Comparison of ENCODE assay signal across 8 cellular contexts in the genomic region with DNA sequence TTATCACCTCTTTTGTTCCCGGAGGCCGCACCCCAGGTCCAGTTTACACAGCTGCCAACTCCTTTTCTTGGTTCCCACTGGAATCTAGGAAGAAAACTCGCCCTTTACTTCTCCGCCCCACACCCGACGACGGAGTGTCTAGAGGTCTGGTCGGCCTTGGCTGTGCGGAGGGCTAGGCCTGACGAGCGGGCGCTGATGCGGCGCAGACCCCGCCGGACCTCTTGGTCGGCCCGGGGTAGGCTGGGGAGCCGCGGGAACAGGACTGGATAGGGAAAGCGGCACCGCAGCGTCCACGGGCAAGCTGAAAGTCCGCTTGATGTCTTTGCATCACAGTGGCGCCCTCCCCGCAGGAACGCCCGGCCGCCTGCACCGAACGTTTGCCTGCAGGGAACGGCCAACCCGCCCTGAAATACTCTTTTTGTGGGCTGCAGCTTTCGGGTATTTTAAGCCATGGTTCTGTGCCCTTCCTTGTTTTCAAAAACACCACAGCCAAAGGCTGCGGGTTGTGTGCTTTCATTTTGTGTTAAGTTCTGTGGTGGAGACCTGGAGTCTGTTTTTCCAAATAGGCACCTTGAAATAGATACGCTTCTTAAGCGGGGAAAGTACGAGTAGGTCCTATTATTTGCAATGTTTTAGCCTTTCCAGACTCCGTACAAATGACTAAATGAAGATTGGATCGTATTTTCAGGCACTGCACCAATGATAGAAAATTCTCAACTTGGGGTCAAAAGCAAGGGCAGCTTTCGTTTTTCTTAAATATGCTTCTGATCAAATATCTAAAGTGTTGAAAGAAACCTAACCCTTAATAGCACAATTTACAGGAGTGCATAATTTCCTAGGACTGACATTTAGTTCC. TPM values are rescaled to one million over a fixed set of nuclear protein-coding genes. Genes with fewer than 3 reads are reported as not detected.
A peak's percentile ranks its signal among the peaks of the same experiment; 100 is the strongest.
DNase-seq lines count a peak whose midpoint lies in the region; ATAC-seq and TF ChIP-seq lines count a peak whose summit lies in the region.

No MANE protein-coding gene starts in this region.

- H3K27me3 ChIP-seq in H7 (ENCODE audit: control insufficient read depth, insufficient read depth, low read length) (no peaks in the 10 kb centered on the region), WERI-Rb-1 (ENCODE audit: insufficient read depth, low read depth, severe bottlenecking) (no peaks in the 10 kb centered on the region)

- ATAC-seq in left colon (peak; percentile 46), HG03469 (IDR thresholded peaks at IDR 0.05; ENCODE audit: unreplicated experiment) (no peak)

- H3K36me3 ChIP-seq in H7 (replicated peaks; ENCODE audit: control insufficient read depth, insufficient read depth, low read length) (peaks cover 15% of the 10 kb centered on the region), WERI-Rb-1 (peaks cover 32% of the 10 kb centered on the region)

- H3K4me3 ChIP-seq in H7 (ENCODE audit: insufficient read depth, low read depth, low read length) (peak overlapping the region; percentile 79), WERI-Rb-1 (ENCODE audit: low read depth, low read length) (peak overlapping the region; percentile 84)

- H3K9me3 ChIP-seq in WERI-Rb-1 (ENCODE audit: severe bottlenecking) = no peaks in the 10 kb centered on the region

- TF ChIP-seq CTCF in GM10266 (IDR thresholded peaks at IDR 0.05; ENCODE audit: control insufficient read depth, insufficient read depth, low read depth, missing control alignments) (no peak), WERI-Rb-1 (IDR thresholded peaks at IDR 0.05; ENCODE audit: low read depth, low read length) (no peak)

- peak overlapping the region; percentile 97 for H3K27ac ChIP-seq in WERI-Rb-1
- H3K27ac ChIP-seq in cingulate gyrus (ENCODE audit: low read depth, low read length) = peak overlapping the region; percentile 98

- peak; percentile 9 for DNase-seq in GM10266 (ENCODE audit: extremely low spot score)
- DNase-seq in H7 = peak; percentile 75
- DNase-seq in M059J (ENCODE audit: low read depth) = peak; percentile 69
- peak; percentile 57 for DNase-seq in WERI-Rb-1
- peak in 1 of 2 donors; percentile 78 for DNase-seq in left colon
- DNase-seq in stimulated activated CD4-positive, alpha-beta T cell treated with anti-CD3 and anti-CD28 coated beads, Interleukin-4, amount 100 ng/mL, for 24 hours = peak; percentile 44

- intact Hi-C loops in left colon (cut with DNase I, micrococcal nuclease) = no loop called here

RNA-seq across cellular contexts. Expression of a gene that starts 0.9 kb away (rescaled TPM):
- 34.2 and 47.7 TPM in 2 replicates for total RNA-seq in H7 (2014; rRNA removed; shearing (Covaris generic))
- 42.6 and 43.9 TPM in 2 replicates for total RNA-seq in M059J (2014; rRNA removed; shearing (Covaris generic))
- total RNA-seq in left colon = 10 to 100 TPM; 36.9 to 37.5 TPM

RNA-seq across cellular contexts. Expression of a gene that starts 50.0 kb away (rescaled TPM):
- 768 and 799 TPM in 2 replicates for total RNA-seq in H7 (2014; rRNA removed; shearing (Covaris generic))
- total RNA-seq in M059J (2014; rRNA removed; shearing (Covaris generic)) = 566 and 782 TPM in 2 replicates
- total RNA-seq in left colon = 100 to 1,000 TPM; 726 to 854 TPM
